In genomic region chr5:1552469-1553255, GRCh38 we compare ENCODE assay signal across 11 cellular contexts. TPM values are rescaled to one million over a fixed set of nuclear protein-coding genes. Genes with fewer than 3 reads are reported as not detected.
DNase-seq lines count a peak whose midpoint lies in the region; ATAC-seq, FAIRE-seq and TF ChIP-seq lines count a peak whose summit lies in the region.
"Had no signal": no experiment of that assay in that cellular context is flagged by ENCODE, and none has a peak within 500 bp of the region (broad histone marks: within the 10 kb centered on the region; RNA-seq: fewer than 3 reads in every experiment).

No MANE protein-coding gene starts in this region.

- ATAC-seq in natural killer cell = no peak
- ATAC-seq: activated naive CD4-positive, alpha-beta T cell treated with anti-CD3 and anti-CD28 coated beads, Interleukin-2, amount 50 U/mL, for 72 hours had no signal

- no peaks in the 10 kb centered on the region for H3K27me3 ChIP-seq in Peyer's patch
- H3K27me3 ChIP-seq: uterus had no signal

- no peaks in the 10 kb centered on the region for H3K9me3 ChIP-seq in Peyer's patch
- H3K9me3 ChIP-seq: uterus had no signal

- intact Hi-C loops in natural killer cell (cut with micrococcal nuclease) = no loop called here

- H3K27ac Mint-ChIP-seq in natural killer cell = no peak overlapping the region

- no peaks in the 10 kb centered on the region for H3K9me3 Mint-ChIP-seq in natural killer cell
- H3K9me3 Mint-ChIP-seq: activated naive CD4-positive, alpha-beta T cell treated with anti-CD3 and anti-CD28 coated beads, Interleukin-2, amount 50 U/mL, for 72 hours had no signal

- no peaks in the 10 kb centered on the region for H3K36me3 ChIP-seq in Peyer's patch
- H3K36me3 ChIP-seq: uterus had no signal

- TF ChIP-seq POLR2A in Peyer's patch (IDR thresholded peaks at IDR 0.05) = no peak

- peak overlapping the region in 1 of 4 donors; percentile 14 for H3K4me3 ChIP-seq in Peyer's patch
- H3K4me3 ChIP-seq: uterus had no signal

- FAIRE-seq in frontal cortex (lab: Jason Lieb, UNC) = no peak

- H3K36me3 Mint-ChIP-seq in natural killer cell = no peaks in the 10 kb centered on the region
- H3K36me3 Mint-ChIP-seq: activated naive CD4-positive, alpha-beta T cell treated with anti-CD3 and anti-CD28 coated beads, Interleukin-2, amount 50 U/mL, for 72 hours had no signal

- H3K27ac ChIP-seq in Peyer's patch = no peak overlapping the region
- H3K27ac ChIP-seq: uterus had no signal

- DNase-seq in DMS79 (lab: John Stamatoyannopoulos, UW) (peak; percentile 54), Peyer's patch (peak in 2 of 3 donors; percentile 44 to 47), frontal cortex (ENCODE audit: low spot score in 2 of 2) (peak; percentile 84 to 91), pons (ENCODE audit: low spot score) (peak; percentile 98), HuH-7 (ENCODE audit: low spot score) (no peak), Kasumi-1 (lab: John Stamatoyannopoulos, UW) (no peak), natural killer cell (no peak), hepatic stellate cell (ENCODE audit: low spot score) (no peak)
- DNase-seq: T-helper 9 cell had no signal

- no peaks in the 10 kb centered on the region for H3K4me1 ChIP-seq in Peyer's patch
- H3K4me1 ChIP-seq: uterus had no signal

- H3K4me3 Mint-ChIP-seq in natural killer cell = no peak overlapping the region

- TF ChIP-seq CTCF in Peyer's patch (IDR thresholded peaks at IDR 0.05) (no peak), natural killer cell (IDR thresholded peaks at IDR 0.05) (no peak)

- H3K27me3 Mint-ChIP-seq in natural killer cell (ENCODE audit: low read depth in 2 of 2) = peaks cover 0 to 7% of the 10 kb centered on the region in 2 donors

- no peaks in the 10 kb centered on the region for H3K4me1 Mint-ChIP-seq in natural killer cell

RNA-seq across cellular contexts. Expression of gene LPCAT1, which starts 28.9 kb away (rescaled TPM):
- total RNA-seq in Peyer's patch = 10 to 100 TPM in 3 of 4 donors, 1 to 10 TPM in 1; 8.8 to 59.4 (median 28.5) TPM
- total RNA-seq in frontal cortex = 127 TPM
- 100 to 1,000 TPM; 196 to 302 (median 252) TPM for total RNA-seq in natural killer cell

Comparison
In these comparisons a context has a peak if more than half of its experiments do, and no peak if none do; other contexts are left out.
1. DNase-seq: peak in DMS79 (single experiment), Peyer's patch (2 of 3), frontal cortex (2 of 2) and pons (single experiment); none in HuH-7 (single experiment), Kasumi-1 (0 of 2), natural killer cell (single experiment) and hepatic stellate cell (single experiment).